In genomic region chr13:98930014-98930625, GRCh38 we compare ENCODE assay signal across 10 cellular contexts. TPM values are rescaled to one million over a fixed set of nuclear protein-coding genes. Genes with fewer than 3 reads are reported as not detected.
DNase-seq lines count a peak whose midpoint lies in the region; ATAC-seq, FAIRE-seq and TF ChIP-seq lines count a peak whose summit lies in the region.
"Had no signal": no experiment of that assay in that cellular context is flagged by ENCODE, and none has a peak within 500 bp of the region (broad histone marks: within the 10 kb centered on the region; RNA-seq: fewer than 3 reads in every experiment).

No MANE protein-coding gene starts in this region.

- no peak for TF ChIP-seq POLR2A in H54 (IDR thresholded peaks at IDR 0.05; ENCODE audit: low read depth, low read length)

- CTCF ChIA-PET in naive thymus-derived CD4-positive, alpha-beta T cell (lab: Charles Lee) = interaction anchor here (0.8 kb wide), 1 partner anchor 10 kb away, joined by 3 read pairs; no protein-coding TSS in a partner anchor

- peak in 1 of 3 donors; percentile 36 for DNase-seq in CD4-positive, CD25-positive, alpha-beta regulatory T cell
- no peak for DNase-seq in H54 (ENCODE audit: insufficient read length, low spot score)
- DNase-seq in activated naive CD8-positive, alpha-beta T cell treated with anti-CD3 and anti-CD28 coated beads, Interleukin-2, amount 10 ng/mL, durations not matched to agents 7 days and 5 days = no peak
- peak in 5 of 9 donors; percentile 22 to 31 (median 25) for DNase-seq in naive thymus-derived CD4-positive, alpha-beta T cell
- no peak for DNase-seq in SW480 (ENCODE audit: low spot score)
- no peak for DNase-seq in stimulated activated CD8-positive, alpha-beta memory T cell treated with anti-CD3 and anti-CD28 coated beads, Interleukin-4, amount 100 ng/mL, for 48 hours
- DNase-seq in stimulated activated CD4-positive, alpha-beta T cell treated with anti-CD3 and anti-CD28 coated beads, Interleukin-4, amount 100 ng/mL, for 24 hours = no peak
- DNase-seq: Calu3 had no signal

- peaks cover 8% of the 10 kb centered on the region for H3K36me3 ChIP-seq in CD4-positive, CD25-positive, alpha-beta regulatory T cell (ENCODE audit: control insufficient read depth, insufficient read depth, low read length)
- no peaks in the 10 kb centered on the region for H3K36me3 ChIP-seq in naive thymus-derived CD4-positive, alpha-beta T cell (ENCODE audit: control insufficient read depth in 2 of 3, insufficient read depth in 3 of 3, low read length in 3 of 3)

- FAIRE-seq in H54 (lab: Jason Lieb, UNC) = peak; percentile 67

- H3K4me1 ChIP-seq in CD4-positive, CD25-positive, alpha-beta regulatory T cell (ENCODE audit: control insufficient read depth, insufficient read depth, low read length, poor library complexity, severe bottlenecking) = no peaks in the 10 kb centered on the region
- H3K4me1 ChIP-seq in naive thymus-derived CD4-positive, alpha-beta T cell (ENCODE audit: control insufficient read depth in 2 of 2, insufficient read depth in 2 of 2, low read length in 2 of 2) = no peaks in the 10 kb centered on the region

- no peaks in the 10 kb centered on the region for H3K27me3 ChIP-seq in CD4-positive, CD25-positive, alpha-beta regulatory T cell (ENCODE audit: control insufficient read depth, insufficient read depth, low read length)
- H3K27me3 ChIP-seq in naive thymus-derived CD4-positive, alpha-beta T cell (ENCODE audit: control insufficient read depth in 2 of 2, insufficient read depth in 2 of 2, low read length in 2 of 2) = no peaks in the 10 kb centered on the region

- POLR2A ChIA-PET in activated naive CD8-positive, alpha-beta T cell treated with anti-CD3 and anti-CD28 coated beads, Interleukin-2, amount 10 ng/mL, durations not matched to agents 7 days and 5 days (lab: Charles Lee) = no interaction called here
- POLR2A ChIA-PET in naive thymus-derived CD4-positive, alpha-beta T cell (lab: Charles Lee) = interaction anchor here (0.7 to 1.1 kb wide), 4 partner anchors 12 to 157 kb away, joined by 3 to 4 read pairs (median 4); no protein-coding TSS in a partner anchor

- H3K9me3 ChIP-seq in CD4-positive, CD25-positive, alpha-beta regulatory T cell (ENCODE audit: control insufficient read depth in 2 of 2, low read length in 2 of 2) = peaks cover 10 to 14% of the 10 kb centered on the region in 2 experiments
- peaks cover 0 to 7% (median 0%) of the 10 kb centered on the region in 3 experiments for H3K9me3 ChIP-seq in naive thymus-derived CD4-positive, alpha-beta T cell (ENCODE audit: control insufficient read depth in 2 of 3, low read length in 3 of 3)

- H3K4me3 Mint-ChIP-seq in CD4-positive, CD25-positive, alpha-beta regulatory T cell = peak overlapping the region in 2 of 4 donors; percentile 70 to 83
- peak overlapping the region; percentile 68 for H3K4me3 Mint-ChIP-seq in activated naive CD8-positive, alpha-beta T cell treated with anti-CD3 and anti-CD28 coated beads, Interleukin-2, amount 10 ng/mL, durations not matched to agents 7 days and 5 days
- peak overlapping the region; percentile 71 to 88 (median 81) for H3K4me3 Mint-ChIP-seq in naive thymus-derived CD4-positive, alpha-beta T cell

- H3K4me1 Mint-ChIP-seq in CD4-positive, CD25-positive, alpha-beta regulatory T cell = peaks cover 0 to 11% (median 5%) of the 10 kb centered on the region in 4 donors
- H3K4me1 Mint-ChIP-seq in activated naive CD8-positive, alpha-beta T cell treated with anti-CD3 and anti-CD28 coated beads, Interleukin-2, amount 10 ng/mL, durations not matched to agents 7 days and 5 days = peaks cover 6% of the 10 kb centered on the region
- H3K4me1 Mint-ChIP-seq in naive thymus-derived CD4-positive, alpha-beta T cell = peaks cover 7 to 43% (median 26%) of the 10 kb centered on the region in 7 donors

- intact Hi-C loops in naive thymus-derived CD4-positive, alpha-beta T cell (cut with micrococcal nuclease) = no loop called here

- H3K36me3 Mint-ChIP-seq in CD4-positive, CD25-positive, alpha-beta regulatory T cell = peaks cover 22% of the 10 kb centered on the region
- peaks cover 36% of the 10 kb centered on the region for H3K36me3 Mint-ChIP-seq in activated naive CD8-positive, alpha-beta T cell treated with anti-CD3 and anti-CD28 coated beads, Interleukin-2, amount 10 ng/mL, durations not matched to agents 7 days and 5 days
- peaks cover 4 to 52% (median 40%) of the 10 kb centered on the region in 5 donors for H3K36me3 Mint-ChIP-seq in naive thymus-derived CD4-positive, alpha-beta T cell

- no peak for ATAC-seq in CD4-positive, CD25-positive, alpha-beta regulatory T cell (ENCODE audit: low read depth in 2 of 2)
- peak; percentile 67 for ATAC-seq in activated naive CD8-positive, alpha-beta T cell treated with anti-CD3 and anti-CD28 coated beads, Interleukin-2, amount 10 ng/mL, durations not matched to agents 7 days and 5 days (ENCODE audit: low read depth)
- peak; percentile 29 for ATAC-seq in naive thymus-derived CD4-positive, alpha-beta T cell
- no peak for ATAC-seq in GM19035 (IDR thresholded peaks at IDR 0.05; ENCODE audit: unreplicated experiment)

- H3K27me3 Mint-ChIP-seq in CD4-positive, CD25-positive, alpha-beta regulatory T cell = no peaks in the 10 kb centered on the region
- no peaks in the 10 kb centered on the region for H3K27me3 Mint-ChIP-seq in activated naive CD8-positive, alpha-beta T cell treated with anti-CD3 and anti-CD28 coated beads, Interleukin-2, amount 10 ng/mL, durations not matched to agents 7 days and 5 days
- no peaks in the 10 kb centered on the region for H3K27me3 Mint-ChIP-seq in naive thymus-derived CD4-positive, alpha-beta T cell

- H3K27ac ChIP-seq in CD4-positive, CD25-positive, alpha-beta regulatory T cell (ENCODE audit: insufficient read depth, low read length, poor library complexity, severe bottlenecking) = peak overlapping the region; percentile 14
- H3K27ac ChIP-seq in naive thymus-derived CD4-positive, alpha-beta T cell (ENCODE audit: low read depth, low read length) = peak overlapping the region; percentile 42
- H3K27ac ChIP-seq: epithelial cell of prostate had no signal

- H3K27ac Mint-ChIP-seq in CD4-positive, CD25-positive, alpha-beta regulatory T cell = peak overlapping the region; percentile 82 to 94 (median 85)
- H3K27ac Mint-ChIP-seq in activated naive CD8-positive, alpha-beta T cell treated with anti-CD3 and anti-CD28 coated beads, Interleukin-2, amount 10 ng/mL, durations not matched to agents 7 days and 5 days = peak overlapping the region; percentile 86
- H3K27ac Mint-ChIP-seq in naive thymus-derived CD4-positive, alpha-beta T cell = peak overlapping the region; percentile 88 to 98 (median 94)

- H3K4me3 ChIP-seq in CD4-positive, CD25-positive, alpha-beta regulatory T cell (ENCODE audit: low read depth, low read length) = no peak overlapping the region
- H3K4me3 ChIP-seq in naive thymus-derived CD4-positive, alpha-beta T cell (ENCODE audit: low read length) = no peak overlapping the region

- peaks cover 0 to 9% (median 2%) of the 10 kb centered on the region in 7 donors for H3K9me3 Mint-ChIP-seq in CD4-positive, CD25-positive, alpha-beta regulatory T cell
- peaks cover 12% of the 10 kb centered on the region for H3K9me3 Mint-ChIP-seq in activated naive CD8-positive, alpha-beta T cell treated with anti-CD3 and anti-CD28 coated beads, Interleukin-2, amount 10 ng/mL, durations not matched to agents 7 days and 5 days
- H3K9me3 Mint-ChIP-seq in naive thymus-derived CD4-positive, alpha-beta T cell = peaks cover 0 to 22% (median 7%) of the 10 kb centered on the region in 11 donors

RNA-seq across cellular contexts. Expression of gene DOCK9, which starts 47.7 kb away (rescaled TPM):
- total RNA-seq in CD4-positive, CD25-positive, alpha-beta regulatory T cell = 75.0 TPM
- polyA plus RNA-seq in CD4-positive, CD25-positive, alpha-beta regulatory T cell = 1 to 10 TPM; 4.4 to 8.3 (median 6.6) TPM
- total RNA-seq in activated naive CD8-positive, alpha-beta T cell treated with anti-CD3 and anti-CD28 coated beads, Interleukin-2, amount 10 ng/mL, durations not matched to agents 7 days and 5 days = 100 to 1,000 TPM; 102 to 107 TPM
- total RNA-seq in naive thymus-derived CD4-positive, alpha-beta T cell = 100 to 1,000 TPM in 4 of 5 experiments, 10 to 100 TPM in 1; 75.1 to 214 (median 128) TPM
- 10 to 100 TPM; 22.2 to 40.2 TPM for polyA plus RNA-seq in naive thymus-derived CD4-positive, alpha-beta T cell

Comparison
In these comparisons a context has a peak if more than half of its experiments do, and no peak if none do; other contexts are left out.
1. ATAC-seq: peak in activated naive CD8-positive, alpha-beta T cell treated with anti-CD3 and anti-CD28 coated beads, Interleukin-2, amount 10 ng/mL, durations not matched to agents 7 days and 5 days (single experiment) and naive thymus-derived CD4-positive, alpha-beta T cell (single experiment); none in CD4-positive, CD25-positive, alpha-beta regulatory T cell (0 of 2) and GM19035 (single experiment).
2. DNase-seq: peak in naive thymus-derived CD4-positive, alpha-beta T cell (5 of 9); none in H54 (single experiment), activated naive CD8-positive, alpha-beta T cell treated with anti-CD3 and anti-CD28 coated beads, Interleukin-2, amount 10 ng/mL, durations not matched to agents 7 days and 5 days (single experiment), SW480 (single experiment), stimulated activated CD8-positive, alpha-beta memory T cell treated with anti-CD3 and anti-CD28 coated beads, Interleukin-4, amount 100 ng/mL, for 48 hours (single experiment) and stimulated activated CD4-positive, alpha-beta T cell treated with anti-CD3 and anti-CD28 coated beads, Interleukin-4, amount 100 ng/mL, for 24 hours (single experiment).
3. Peak in every context shown above with its lines, with median percentiles within 50 percentile points of each other: H3K27ac Mint-ChIP-seq.